10 cellular contexts compared by ENCODE assay signal in the genomic region with DNA sequence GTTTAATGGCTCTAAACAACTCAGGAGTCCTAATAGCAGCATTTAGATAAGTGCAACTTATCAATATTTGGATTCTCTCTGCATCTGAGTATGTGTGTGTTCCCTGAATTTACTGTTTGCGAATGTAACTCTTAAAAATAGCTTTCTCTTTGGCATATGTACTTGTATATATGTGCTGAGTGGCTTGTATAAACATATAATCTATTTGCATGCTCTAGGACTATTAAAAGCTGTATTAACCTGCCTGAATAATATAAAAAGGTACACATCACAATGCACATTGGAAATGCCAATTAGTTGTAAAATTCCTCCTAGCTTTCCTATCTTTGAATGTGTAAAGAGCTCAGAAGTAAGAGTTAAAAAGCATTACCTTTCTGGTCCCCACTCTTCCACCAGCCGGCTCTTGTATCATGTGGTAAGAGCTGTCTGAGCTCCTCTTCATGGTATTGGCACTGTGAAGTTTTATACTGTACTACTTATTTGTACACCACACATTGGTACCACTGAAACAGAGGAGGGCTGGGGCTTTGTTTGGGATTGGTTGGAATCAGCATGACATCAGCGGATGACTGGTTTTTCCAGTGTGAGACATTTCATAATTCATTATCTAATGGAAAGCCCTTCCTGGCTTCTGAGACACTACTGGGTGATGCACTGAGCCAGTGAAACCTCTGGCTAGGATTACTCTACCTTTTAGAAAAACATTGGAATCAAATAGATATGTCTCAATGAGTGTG. TPM values are rescaled to one million over a fixed set of nuclear protein-coding genes. Genes with fewer than 3 reads are reported as not detected.
DNase-seq lines count a peak whose midpoint lies in the region; ATAC-seq and TF ChIP-seq lines count a peak whose summit lies in the region.
"Had no signal": no experiment of that assay in that cellular context is flagged by ENCODE, and none has a peak within 500 bp of the region (broad histone marks: within the 10 kb centered on the region; RNA-seq: fewer than 3 reads in every experiment).

A gene (minus strand): TSS at position 456 of the 737 bp plus-strand sequence. CDS start 2,716 bp downstream, outside the sequence.

- H3K36me3 ChIP-seq in MG63: no peaks in the 10 kb centered on the region

- no peaks in the 10 kb centered on the region for H3K27me3 ChIP-seq in MG63

- peak; percentile 50 for DNase-seq in A172 (ENCODE audit: low spot score)
- peak; percentile 70 for DNase-seq in M059J (ENCODE audit: low read depth)
- DNase-seq in coronary artery (ENCODE audit: low spot score): no peak
- DNase-seq in kidney tubule cell (ENCODE audit: low spot score): peak; percentile 94
- no peak for DNase-seq in foreskin melanocyte
- DNase-seq in MG63: no peak
- DNase-seq: activated naive CD4-positive, alpha-beta T cell treated with anti-CD3 and anti-CD28 coated beads, Interleukin-2, amount 10 ng/mL, durations not matched to agents 7 days and 5 days; stimulated activated CD4-positive, alpha-beta T cell treated with anti-CD3 and anti-CD28 coated beads, Interleukin-15, amount 100 ng/mL, for 24 hours had no signal

- peak within 1 kb of the TSS; percentile 82 for H3K4me3 ChIP-seq in coronary artery
- no peak within 1 kb of the TSS for H3K4me3 ChIP-seq in MG63

- H3K27ac ChIP-seq in coronary artery: peak within 1 kb of the TSS; percentile 91 to 94

- no peak for TF ChIP-seq CTCF in coronary artery (IDR thresholded peaks at IDR 0.05)

- H3K9me3 ChIP-seq in MG63: no peaks in the 10 kb centered on the region

- no peak for ATAC-seq in HG02884 (IDR thresholded peaks at IDR 0.05; ENCODE audit: unreplicated experiment)
- no peak for ATAC-seq in GM21528 (IDR thresholded peaks at IDR 0.05; ENCODE audit: low FRiP score, unreplicated experiment)

RNA-seq across cellular contexts. Expression of the gene that starts here (rescaled TPM):
- 0.34 and 0.53 TPM in 2 replicates for total RNA-seq in A172 (2014; rRNA removed; shearing (Covaris generic))
- 2.1 and 5.2 TPM in 2 replicates for total RNA-seq in M059J (2014; rRNA removed; shearing (Covaris generic))
- 0.07 and 0.56 TPM in 2 replicates for total RNA-seq in MG63 (2014; rRNA removed; shearing (Covaris generic); ENCODE audit: low replicate concordance)

Comparison
In these comparisons a context has a peak if more than half of its experiments do, and no peak if none do; other contexts are left out.
1. Peak in DNase-seq in A172; RNA of the gene not detected or under 1 TPM.
2. DNase-seq: peak in M059J (single experiment) and kidney tubule cell (single experiment); none in coronary artery (single experiment), foreskin melanocyte (single experiment) and MG63 (single experiment).